In genomic region chr5:143434261-143435206, GRCh38 we compare ENCODE assay signal across 8 cellular contexts. TPM values are rescaled to one million over a fixed set of nuclear protein-coding genes. Genes with fewer than 3 reads are reported as not detected.
DNase-seq lines count a peak whose midpoint lies in the region; ATAC-seq and TF ChIP-seq lines count a peak whose summit lies in the region.

No MANE protein-coding gene starts in this region.

- CTCF ChIA-PET in PC-9 (lab: Charles Lee): interaction anchor here (0.6 kb wide), 1 partner anchor 197 kb away, joined by 6 read pairs; no protein-coding TSS in a partner anchor

- ATAC-seq in effector memory CD8-positive, alpha-beta T cell (replicated peaks): peak; percentile 79

- H3K27me3 ChIP-seq in BLaER1 (no peaks in the 10 kb centered on the region), SJCRH30 (no peaks in the 10 kb centered on the region), PC-9 (ENCODE audit: insufficient read depth, low read depth) (no peaks in the 10 kb centered on the region)

- H3K4me3 ChIP-seq in BLaER1 (peak overlapping the region; percentile 54), SJCRH30 (no peak overlapping the region), PC-9 (no peak overlapping the region)

- no peaks in the 10 kb centered on the region for H4K20me1 ChIP-seq in BLaER1
- no peaks in the 10 kb centered on the region for H4K20me1 ChIP-seq in PC-9 (ENCODE audit: insufficient read depth)

- POLR2A ChIA-PET in PC-9 (lab: Charles Lee; ENCODE audit: unreplicated experiment): no interaction called here

- no peak for DNase-seq in HFFc6
- peak; percentile 15 to 55 (median 46) for DNase-seq in T-helper 1 cell
- peak; percentile 16 to 32 (median 27) for DNase-seq in effector memory CD8-positive, alpha-beta T cell
- peak; percentile 17 to 32 for DNase-seq in stimulated activated CD4-positive, alpha-beta T cell treated with anti-CD3 and anti-CD28 coated beads, Interleukin-1b, Interleukin-23, amount 100 ng/mL, for 4 hours (ENCODE audit: low read depth in 2 of 2)
- DNase-seq in NCI-H1694 treated with DMSO at 0.1 percent for 48 hours (lab: John Stamatoyannopoulos, UW): no peak
- no peak for DNase-seq in SJCRH30
- no peak for DNase-seq in PC-9

- H3K4me1 ChIP-seq in BLaER1: peaks cover 24% of the 10 kb centered on the region
- no peaks in the 10 kb centered on the region for H3K4me1 ChIP-seq in SJCRH30
- H3K4me1 ChIP-seq in PC-9 (replicated peaks; ENCODE audit: insufficient read depth): peaks cover 10% of the 10 kb centered on the region; the same call in 1 of the 2 replicates

- peak overlapping the region; percentile 40 for H3K27ac Mint-ChIP-seq in HFFc6
- peak overlapping the region; percentile 88 to 90 for H3K27ac Mint-ChIP-seq in effector memory CD8-positive, alpha-beta T cell

- H3K4me2 ChIP-seq in BLaER1 (peak overlapping the region; percentile 83), PC-9 (no peak overlapping the region)

- intact Hi-C loops in PC-9 (cut with micrococcal nuclease; ENCODE audit: unreplicated experiment): no loop called here

- H3F3A ChIP-seq in PC-9 (ENCODE audit: insufficient read depth, low read depth): no peaks in the 10 kb centered on the region; the same call in 1 of the 2 replicates

- H3K36me3 ChIP-seq in BLaER1 (no peaks in the 10 kb centered on the region), SJCRH30 (no peaks in the 10 kb centered on the region), PC-9 (ENCODE audit: low read depth) (no peaks in the 10 kb centered on the region)

- H3K27ac ChIP-seq in BLaER1: peak overlapping the region; percentile 69
- H3K27ac ChIP-seq in SJCRH30: no peak overlapping the region
- H3K27ac ChIP-seq in PC-9: no peak overlapping the region

- no peaks in the 10 kb centered on the region for H3K36me3 Mint-ChIP-seq in HFFc6 (ENCODE audit: low read depth)
- H3K36me3 Mint-ChIP-seq in effector memory CD8-positive, alpha-beta T cell (ENCODE audit: insufficient read depth): peaks cover 4% of the 10 kb centered on the region

- no peak for TF ChIP-seq CTCF in HFFc6 (IDR thresholded peaks at IDR 0.05)
- TF ChIP-seq CTCF in PC-9 (conservative IDR thresholded peaks at IDR 0.05): no peak

- no peaks in the 10 kb centered on the region for H3K9me3 Mint-ChIP-seq in HFFc6
- no peaks in the 10 kb centered on the region for H3K9me3 Mint-ChIP-seq in effector memory CD8-positive, alpha-beta T cell

- peak overlapping the region; percentile 56 for H3K4me3 Mint-ChIP-seq in HFFc6
- H3K4me3 Mint-ChIP-seq in effector memory CD8-positive, alpha-beta T cell: peak overlapping the region; percentile 79 to 86

- H3K79me2 ChIP-seq in PC-9 (ENCODE audit: low read depth): no peaks in the 10 kb centered on the region

- peak overlapping the region; percentile 51 for H3K9ac ChIP-seq in BLaER1

- peaks cover 56% of the 10 kb centered on the region for H3K4me1 Mint-ChIP-seq in HFFc6 (ENCODE audit: low read depth)
- peaks cover 24 to 40% of the 10 kb centered on the region in 2 donors for H3K4me1 Mint-ChIP-seq in effector memory CD8-positive, alpha-beta T cell (ENCODE audit: low read depth in 2 of 2)

- H3K9me2 ChIP-seq in PC-9 (ENCODE audit: insufficient read depth): no peaks in the 10 kb centered on the region

- BruUV-seq in PC-9 (replicated peaks; lab: Mats Ljungman, UMichigan): no TSS peak

- no peaks in the 10 kb centered on the region for H3K9me3 ChIP-seq in BLaER1
- H3K9me3 ChIP-seq in SJCRH30 (replicated peaks): no peaks in the 10 kb centered on the region
- no peaks in the 10 kb centered on the region for H3K9me3 ChIP-seq in PC-9 (ENCODE audit: insufficient read depth, low read depth)

- H3K27me3 Mint-ChIP-seq in HFFc6 (ENCODE audit: insufficient read depth): no peaks in the 10 kb centered on the region; the same call in 1 of the 2 replicates
- H3K27me3 Mint-ChIP-seq in effector memory CD8-positive, alpha-beta T cell: no peaks in the 10 kb centered on the region

- no peak overlapping the region for H2AFZ ChIP-seq in PC-9

RNA-seq across cellular contexts. Expression of gene NR3C1, which starts 31.0 kb away (rescaled TPM):
- total RNA-seq in HFFc6 (2021; fragmentation: NEBNext Ultra II Directional; extraction: Animal tissue kit (Norgen Biotek cat#: 25700)): 10 to 100 TPM; 61.6 to 86.9 (median 71.5) TPM
- total RNA-seq in SJCRH30 (2014; rRNA removed; shearing (Covaris generic)): 27.9 and 31.9 TPM in 2 replicates
- total RNA-seq in PC-9 (2021): 48.8 and 52.8 TPM in 2 replicates

Comparison
In these comparisons a context has a peak if more than half of its experiments do, and no peak if none do; other contexts are left out.
1. DNase-seq: peak in T-helper 1 cell (5 of 5), effector memory CD8-positive, alpha-beta T cell (3 of 3) and stimulated activated CD4-positive, alpha-beta T cell treated with anti-CD3 and anti-CD28 coated beads, Interleukin-1b, Interleukin-23, amount 100 ng/mL, for 4 hours (2 of 2); none in HFFc6 (single experiment), NCI-H1694 treated with DMSO at 0.1 percent for 48 hours (single experiment), SJCRH30 (0 of 2) and PC-9 (0 of 2).